Comparison of ENCODE assay signal across 25 cellular contexts in the genomic region with DNA sequence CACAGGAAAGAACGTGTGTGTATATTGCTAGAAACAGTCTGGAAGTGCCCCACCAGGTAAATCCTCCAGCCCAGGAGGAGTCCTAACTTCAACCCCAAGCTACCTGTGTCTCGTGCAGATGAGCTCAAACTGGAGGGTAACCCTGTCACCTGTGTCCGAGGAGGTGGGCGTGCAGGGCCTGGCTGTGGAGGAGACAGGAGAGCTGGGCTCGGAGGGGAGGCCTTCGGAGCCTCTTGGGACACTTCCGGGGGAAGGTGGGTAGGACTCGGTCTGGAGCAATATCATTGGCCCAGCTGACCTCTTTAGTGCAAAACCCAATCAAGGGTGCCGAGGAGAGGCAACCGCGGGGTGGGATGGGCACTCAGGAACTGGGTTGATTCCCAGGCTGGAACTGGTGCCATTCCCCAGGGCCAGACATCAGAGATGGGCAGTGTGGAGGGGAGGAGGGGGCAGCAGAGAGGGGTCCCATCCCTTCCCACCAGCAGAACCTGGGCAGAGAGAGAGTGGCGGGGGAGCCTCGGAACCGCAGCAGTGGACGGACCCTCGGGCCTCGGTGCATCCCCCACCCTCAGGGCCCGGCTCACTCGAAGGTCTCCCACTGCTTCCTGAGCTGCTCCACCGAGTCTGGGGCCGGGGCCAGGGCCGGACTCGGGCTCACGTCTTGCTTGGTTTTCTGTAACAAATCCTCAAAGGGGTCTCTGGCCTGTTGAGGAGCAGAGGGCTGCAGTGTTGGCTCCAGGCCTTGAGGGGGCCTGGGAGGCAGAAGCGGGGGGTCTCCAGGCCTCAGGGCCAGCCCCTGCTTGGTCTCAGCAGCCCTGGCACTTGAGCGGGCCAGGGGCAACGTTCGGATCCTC. TPM values are rescaled to one million over a fixed set of nuclear protein-coding genes. Genes with fewer than 3 reads are reported as not detected.
"Had no signal": no experiment of that assay in that cellular context is flagged by ENCODE, and none has a peak within 500 bp of the region (broad histone marks: within the 10 kb centered on the region; RNA-seq: fewer than 3 reads in every experiment).

No MANE protein-coding gene starts in this region.

- H3K27ac Mint-ChIP-seq: effector memory CD8-positive, alpha-beta T cell; immature natural killer cell had no signal

- H3K27me3 Mint-ChIP-seq: effector memory CD8-positive, alpha-beta T cell had no signal

- H3K36me3 Mint-ChIP-seq: immature natural killer cell had no signal

- H3K27me3 ChIP-seq: right atrium auricular region, upper lobe of left lung, uterus had no signal

- H3K4me1 Mint-ChIP-seq: immature natural killer cell had no signal

- H3K9me3 Mint-ChIP-seq: effector memory CD8-positive, alpha-beta T cell; immature natural killer cell; naive thymus-derived CD8-positive, alpha-beta T cell had no signal

- H3K4me3 ChIP-seq: coronary artery, esophagus squamous epithelium, gastroesophageal sphincter, lung, mucosa of descending colon, right atrium auricular region, tibial artery, upper lobe of left lung, uterus had no signal

- H3K4me3 Mint-ChIP-seq: effector memory CD8-positive, alpha-beta T cell; immature natural killer cell; naive thymus-derived CD8-positive, alpha-beta T cell had no signal

- H3K9me3 ChIP-seq: esophagus squamous epithelium, gastroesophageal sphincter, mucosa of descending colon, neutrophil, right atrium auricular region, tibial artery, upper lobe of left lung, uterus had no signal

- H3K36me3 ChIP-seq: uterus had no signal

- H3K27ac ChIP-seq: coronary artery, esophagus squamous epithelium, gastroesophageal sphincter, neutrophil, right atrium auricular region, tibial artery, upper lobe of left lung, uterus had no signal

- ATAC-seq: effector memory CD8-positive, alpha-beta T cell; gastroesophageal sphincter; left cardiac atrium; left ventricle myocardium superior; mucosa of descending colon; naive thymus-derived CD8-positive, alpha-beta T cell; stimulated activated naive CD8-positive, alpha-beta T cell treated with anti-CD3 and anti-CD28 coated beads, Interleukin-15, Interleukin-2, amounts not matched to agents 100 U/mL and 50 U/mL, for 24 hours had no signal

- DNase-seq: central memory CD4-positive, alpha-beta T cell; effector memory CD8-positive, alpha-beta T cell; esophagus squamous epithelium; foreskin fibroblast; glutamatergic neuron; immature natural killer cell; left cardiac atrium; left ventricle myocardium superior; mesendoderm; naive thymus-derived CD8-positive, alpha-beta T cell; posterior cingulate gyrus; small intestine; stimulated activated CD4-positive, alpha-beta T cell treated with anti-CD3 and anti-CD28 coated beads, Interleukin-12 subunit alpha, Interleukin-12 subunit beta, amount 100 ng/mL, for 4 hours; stimulated activated naive CD8-positive, alpha-beta T cell treated with anti-CD3 and anti-CD28 coated beads, Interleukin-15, Interleukin-2, amounts not matched to agents 100 U/mL and 50 U/mL, for 24 hours; tibial artery; uterus had no signal

RNA-seq across cellular contexts. Expression of gene CRB2, which starts 25.1 kb away (rescaled TPM):
- total RNA-seq: esophagus squamous epithelium, gastroesophageal sphincter, osteocyte had no signal
- polyA plus RNA-seq: keratinocyte had no signal
